1 cellular context compared by ENCODE assay signal in genomic region chr15:84638103-84638502, GRCh38.
TF ChIP-seq lines count a peak whose summit lies in the region.

No MANE protein-coding gene starts in this region.

TF ChIP-seq in GM12878, 131 proteins besides CTCF, POLR2A, EP300 and RAD21 (continued from another document):
- TF ChIP-seq SMC3 (IDR thresholded peaks at IDR 0.05; ENCODE audit: borderline replicate concordance, low read length) = peak; percentile 48; the same call in 1 of the 2 replicates
